1 cellular context compared by ENCODE assay signal in the genomic region with DNA sequence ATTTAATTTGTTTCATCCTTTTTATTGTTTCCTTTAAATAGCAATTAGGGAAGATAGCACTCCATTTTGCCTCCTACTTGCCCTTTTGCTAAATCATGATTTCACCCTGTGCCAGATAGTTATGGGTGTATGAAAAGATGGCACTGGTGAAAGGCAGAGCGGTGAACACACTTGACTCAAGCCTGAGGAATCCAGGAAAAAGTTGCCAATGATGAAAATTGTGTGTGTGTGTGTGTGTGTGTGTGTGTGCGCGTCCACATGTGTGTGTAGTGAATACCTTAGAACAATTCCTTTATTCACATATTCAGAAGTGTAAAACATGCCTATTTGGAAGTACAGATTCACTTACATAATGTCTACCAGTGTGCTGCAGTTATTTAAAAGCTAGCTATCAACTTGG.
TF ChIP-seq lines count a peak whose summit lies in the region.

No MANE protein-coding gene starts in this region.

TF ChIP-seq in GM23338, 12 proteins besides CTCF, POLR2A, EP300 and RAD21 (continued from another document):
- TF ChIP-seq ZNF462 (CRISPR knock-in tag; IDR thresholded peaks at IDR 0.05): no peak
